16 cellular contexts compared by ENCODE assay signal in the genomic region with DNA sequence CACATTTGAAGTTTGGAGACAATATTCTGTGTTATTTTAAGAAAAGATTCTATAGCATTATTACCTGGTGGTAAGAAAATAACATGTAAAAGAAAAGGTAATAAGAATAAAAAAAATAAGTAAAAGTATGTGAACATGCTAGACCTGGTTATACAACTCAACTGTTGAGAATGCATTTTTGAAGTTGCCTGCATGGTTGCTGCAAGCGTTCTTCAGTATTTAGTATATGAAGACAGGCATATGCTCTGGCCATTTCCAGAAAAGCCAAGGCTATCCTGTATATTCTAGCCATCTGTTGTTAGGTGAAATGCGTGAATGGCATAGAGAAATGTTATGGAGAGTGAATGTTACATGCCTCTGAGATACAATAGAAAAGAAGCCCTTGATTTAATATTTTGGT. TPM values are rescaled to one million over a fixed set of nuclear protein-coding genes. Genes with fewer than 3 reads are reported as not detected.
DNase-seq lines count a peak whose midpoint lies in the region; ATAC-seq lines count a peak whose summit lies in the region.
"Had no signal": no experiment of that assay in that cellular context is flagged by ENCODE, and none has a peak within 500 bp of the region (broad histone marks: within the 10 kb centered on the region; RNA-seq: fewer than 3 reads in every experiment).

No MANE protein-coding gene starts in this region.

- peaks cover 7 to 9% of the 10 kb centered on the region in 2 donors for H3K4me1 Mint-ChIP-seq in effector memory CD8-positive, alpha-beta T cell (ENCODE audit: low read depth in 2 of 2)

- ATAC-seq in effector memory CD8-positive, alpha-beta T cell (replicated peaks) = no peak
- ATAC-seq: CD8-positive, alpha-beta T cell; GM12878 had no signal

- no peak overlapping the region for H3K14ac ChIP-seq in trophoblast cell (ENCODE audit: low read length)

- H3K18ac ChIP-seq in trophoblast cell (ENCODE audit: low read length) = no peak overlapping the region

- no peaks in the 10 kb centered on the region for H3K79me2 ChIP-seq in trophoblast cell (ENCODE audit: control insufficient read depth, insufficient read depth, low read length, poor library complexity)

- no peak overlapping the region for H3K4me2 ChIP-seq in trophoblast cell (ENCODE audit: low read length)
- H3K4me2 ChIP-seq: BLaER1 treated with 17β-estradiol and CSF1 and Interleukin-3, amounts not matched to agents 10 nM and 100 nM had no signal

- no peaks in the 10 kb centered on the region for H3K9me3 Mint-ChIP-seq in effector memory CD8-positive, alpha-beta T cell
- H3K9me3 Mint-ChIP-seq: CD8-positive, alpha-beta T cell had no signal

- H3K27ac Mint-ChIP-seq in effector memory CD8-positive, alpha-beta T cell = no peak overlapping the region
- H3K27ac Mint-ChIP-seq: B cell; CD8-positive, alpha-beta T cell had no signal

- H4K12ac ChIP-seq in trophoblast cell (ENCODE audit: low read depth, low read length) = no peak overlapping the region

- H4K91ac ChIP-seq in trophoblast cell (ENCODE audit: low read depth, low read length) = no peak overlapping the region

- H3K4me3 Mint-ChIP-seq in effector memory CD8-positive, alpha-beta T cell = no peak overlapping the region
- H3K4me3 Mint-ChIP-seq: B cell; CD8-positive, alpha-beta T cell had no signal

- H3K27me3 Mint-ChIP-seq in effector memory CD8-positive, alpha-beta T cell = peaks cover 29 to 48% of the 10 kb centered on the region in 2 donors

- no peak overlapping the region for H2BK12ac ChIP-seq in trophoblast cell (ENCODE audit: low read length)

- no peak overlapping the region for H3K4me3 ChIP-seq in trophoblast cell (ENCODE audit: low read depth, low read length)
- H3K4me3 ChIP-seq: BLaER1 treated with 17β-estradiol and CSF1 and Interleukin-3, amounts not matched to agents 10 nM and 100 nM; GM12878; GM23248 had no signal

- H3K36me3 ChIP-seq in trophoblast cell (ENCODE audit: control insufficient read depth in 1 of 2, insufficient read depth in 2 of 2, low read length in 2 of 2) = no peaks in the 10 kb centered on the region
- H3K36me3 ChIP-seq: BLaER1 treated with 17β-estradiol and CSF1 and Interleukin-3, amounts not matched to agents 10 nM and 100 nM had no signal

- no peaks in the 10 kb centered on the region for H3K4me1 ChIP-seq in trophoblast cell (ENCODE audit: control insufficient read depth in 1 of 2, insufficient read depth in 2 of 2, low read length in 2 of 2)

- no peaks in the 10 kb centered on the region for H3K27me3 ChIP-seq in trophoblast cell (ENCODE audit: insufficient read depth, low read length)
- H3K27me3 ChIP-seq: BLaER1 treated with 17β-estradiol and CSF1 and Interleukin-3, amounts not matched to agents 10 nM and 100 nM had no signal

- H3K36me3 Mint-ChIP-seq in effector memory CD8-positive, alpha-beta T cell (ENCODE audit: insufficient read depth) = no peaks in the 10 kb centered on the region
- H3K36me3 Mint-ChIP-seq: CD8-positive, alpha-beta T cell had no signal

- no peak overlapping the region for H2BK5ac ChIP-seq in trophoblast cell (ENCODE audit: low read depth, low read length, poor library complexity)

- H3K4ac ChIP-seq in trophoblast cell (ENCODE audit: low read depth, low read length) = no peak overlapping the region

- no peaks in the 10 kb centered on the region for H3K79me1 ChIP-seq in trophoblast cell (ENCODE audit: low read length)

- H2BK120ac ChIP-seq in trophoblast cell (ENCODE audit: insufficient read depth, low read length, poor library complexity) = no peak overlapping the region

- H3K9me3 ChIP-seq in trophoblast cell (ENCODE audit: insufficient read depth, low read depth, low read length) = no peaks in the 10 kb centered on the region
- H3K9me3 ChIP-seq: BLaER1 treated with 17β-estradiol and CSF1 and Interleukin-3, amounts not matched to agents 10 nM and 100 nM had no signal

- DNase-seq in NCI-H82 (lab: John Stamatoyannopoulos, UW) = peak; percentile 14
- no peak for DNase-seq in NCI-H82 treated with DMSO at 0.1 percent for 48 hours (lab: John Stamatoyannopoulos, UW; ENCODE audit: unreplicated experiment)
- DNase-seq in epithelial cell of prostate (ENCODE audit: low read depth, low spot score) = no peak
- peak; percentile 50 to 71 for DNase-seq in trophoblast cell
- no peak for DNase-seq in SKM-1 treated with dmso at 0.1 percent for 144 hours (lab: John Stamatoyannopoulos, UW; ENCODE audit: unreplicated experiment)
- DNase-seq in activated CD4-positive, alpha-beta T cell treated with anti-CD3 and anti-CD28 coated beads, Interleukin-2, amount 50 U/mL, for 48 hours = no peak
- DNase-seq in effector memory CD8-positive, alpha-beta T cell = no peak
- DNase-seq: CD8-positive, alpha-beta T cell; DMS 273 treated with DMSO at 0.1 percent for 48 hours; DMS53; DND-41 had no signal

- WGBS in trophoblast cell (ENCODE audit: extremely low coverage, insufficient coverage, insufficient read length) = no CpG with 5 or more reads among the region's 2 CpGs

- H3K23ac ChIP-seq in trophoblast cell (ENCODE audit: low read length) = no peak overlapping the region

- no peak overlapping the region for H2AK5ac ChIP-seq in trophoblast cell (ENCODE audit: low read length)

- H3K9ac ChIP-seq in trophoblast cell (ENCODE audit: low read length) = no peak overlapping the region
- H3K9ac ChIP-seq: BLaER1 treated with 17β-estradiol and CSF1 and Interleukin-3, amounts not matched to agents 10 nM and 100 nM; GM23248 had no signal

- H3K27ac ChIP-seq in epithelial cell of prostate (peak overlapping the region; percentile 23), trophoblast cell (ENCODE audit: low read depth, low read length) (no peak overlapping the region)
- H3K27ac ChIP-seq: 22Rv1; BLaER1 treated with 17β-estradiol and CSF1 and Interleukin-3, amounts not matched to agents 10 nM and 100 nM; GM23248 had no signal

- no peak overlapping the region for H4K8ac ChIP-seq in trophoblast cell (ENCODE audit: low read depth, low read length)

- no peak overlapping the region for H2AFZ ChIP-seq in trophoblast cell (ENCODE audit: insufficient read depth, low read length, poor library complexity)
- H2AFZ ChIP-seq: GM23248 had no signal

RNA-seq across cellular contexts. Expression of gene MMADHC, which starts 6.8 kb away (rescaled TPM):
- polyA plus RNA-seq in trophoblast cell (2013) = 108 and 113 TPM in 2 replicates

Comparison
In these comparisons a context has a peak if more than half of its experiments do, and no peak if none do; other contexts are left out.
1. DNase-seq: peak in NCI-H82 (single experiment) and trophoblast cell (2 of 2); none in NCI-H82 treated with DMSO at 0.1 percent for 48 hours (single experiment), epithelial cell of prostate (single experiment), SKM-1 treated with dmso at 0.1 percent for 144 hours (single experiment), activated CD4-positive, alpha-beta T cell treated with anti-CD3 and anti-CD28 coated beads, Interleukin-2, amount 50 U/mL, for 48 hours (0 of 2) and effector memory CD8-positive, alpha-beta T cell (0 of 3).